In genomic region chr6:70103798-70104197, GRCh38 we compare ENCODE assay signal across 1 cellular context.
TF ChIP-seq lines count a peak whose summit lies in the region.

No MANE protein-coding gene starts in this region.

TF ChIP-seq in Ishikawa, 13 proteins besides CTCF, POLR2A, EP300 and RAD21 (continued from another document):
- TF ChIP-seq REST (IDR thresholded peaks at IDR 0.05; ENCODE audit: low read depth) = no peak
